ENCODE assay signal across 19 cellular contexts in genomic region chr4:17132226-17132625, GRCh38.
DNase-seq lines count a peak whose midpoint lies in the region; ATAC-seq lines count a peak whose summit lies in the region.
"Had no signal": no experiment of that assay in that cellular context is flagged by ENCODE, and none has a peak within 500 bp of the region (broad histone marks: within the 10 kb centered on the region; RNA-seq: fewer than 3 reads in every experiment).

No MANE protein-coding gene starts in this region.

- H3K27me3 Mint-ChIP-seq in activated T-cell treated with anti-CD3 and anti-CD28 coated beads, Interleukin-2, amount 50 U/mL, for 72 hours (ENCODE audit: low read depth) = peaks cover 7% of the 10 kb centered on the region

- peaks cover 1 to 5% of the 10 kb centered on the region in 2 donors for H3K9me3 Mint-ChIP-seq in activated T-cell treated with anti-CD3 and anti-CD28 coated beads, Interleukin-2, amount 50 U/mL, for 72 hours
- H3K9me3 Mint-ChIP-seq: GM23338 had no signal

- H3K36me3 Mint-ChIP-seq in activated T-cell treated with anti-CD3 and anti-CD28 coated beads, Interleukin-2, amount 50 U/mL, for 72 hours (ENCODE audit: insufficient read depth in 2 of 2) = no peaks in the 10 kb centered on the region
- H3K36me3 Mint-ChIP-seq: CD4-positive, alpha-beta memory T cell had no signal

- peak; percentile 23 for DNase-seq in EH (ENCODE audit: low read depth)
- DNase-seq in fibroblast of gingiva (ENCODE audit: low read depth) = peak; percentile 56
- DNase-seq in fibroblast of the conjunctiva (ENCODE audit: low read depth) = peak; percentile 43
- no peak for DNase-seq in activated T-cell treated with anti-CD3 and anti-CD28 coated beads, Interleukin-2, amount 50 U/mL, for 72 hours
- DNase-seq in NCI-H748 treated with DMSO at 0.1 percent for 48 hours (lab: John Stamatoyannopoulos, UW) = no peak
- DNase-seq in activated CD4-positive, CD25-positive, alpha-beta regulatory T cell (lab: John Stamatoyannopoulos, UW) = no peak
- DNase-seq in NCI-H2196 treated with DMSO at 0.1 percent for 48 hours (lab: John Stamatoyannopoulos, UW; ENCODE audit: unreplicated experiment) = no peak
- DNase-seq: 8988T; ACHN; C1 segment of cervical spinal cord; Calu3; CD4-positive, alpha-beta memory T cell; COR-L47; DMS53; DMS79 treated with DMSO at 0.1 percent for 48 hours; H9 had no signal

- H3K27ac Mint-ChIP-seq in activated T-cell treated with anti-CD3 and anti-CD28 coated beads, Interleukin-2, amount 50 U/mL, for 72 hours = no peak overlapping the region
- H3K27ac Mint-ChIP-seq: CD4-positive, alpha-beta memory T cell; GM23338; H9 had no signal

- no peak for ATAC-seq in activated T-cell treated with anti-CD3 and anti-CD28 coated beads, Interleukin-2, amount 50 U/mL, for 72 hours (replicated peaks in 1 of 2)
- ATAC-seq: A549, GM23338, HCT116 had no signal

- no peaks in the 10 kb centered on the region for H3K4me1 Mint-ChIP-seq in activated T-cell treated with anti-CD3 and anti-CD28 coated beads, Interleukin-2, amount 50 U/mL, for 72 hours (ENCODE audit: low read depth)

- H3K4me3 Mint-ChIP-seq in activated T-cell treated with anti-CD3 and anti-CD28 coated beads, Interleukin-2, amount 50 U/mL, for 72 hours = no peak overlapping the region
- H3K4me3 Mint-ChIP-seq: GM23338, H9 had no signal

Comparison
In these comparisons a context has a peak if more than half of its experiments do, and no peak if none do; other contexts are left out.
1. DNase-seq: peak in EH (single experiment), fibroblast of gingiva (single experiment) and fibroblast of the conjunctiva (single experiment); none in activated T-cell treated with anti-CD3 and anti-CD28 coated beads, Interleukin-2, amount 50 U/mL, for 72 hours (0 of 2), NCI-H748 treated with DMSO at 0.1 percent for 48 hours (single experiment), activated CD4-positive, CD25-positive, alpha-beta regulatory T cell (0 of 4) and NCI-H2196 treated with DMSO at 0.1 percent for 48 hours (single experiment).